9 cellular contexts compared by ENCODE assay signal in the genomic region with DNA sequence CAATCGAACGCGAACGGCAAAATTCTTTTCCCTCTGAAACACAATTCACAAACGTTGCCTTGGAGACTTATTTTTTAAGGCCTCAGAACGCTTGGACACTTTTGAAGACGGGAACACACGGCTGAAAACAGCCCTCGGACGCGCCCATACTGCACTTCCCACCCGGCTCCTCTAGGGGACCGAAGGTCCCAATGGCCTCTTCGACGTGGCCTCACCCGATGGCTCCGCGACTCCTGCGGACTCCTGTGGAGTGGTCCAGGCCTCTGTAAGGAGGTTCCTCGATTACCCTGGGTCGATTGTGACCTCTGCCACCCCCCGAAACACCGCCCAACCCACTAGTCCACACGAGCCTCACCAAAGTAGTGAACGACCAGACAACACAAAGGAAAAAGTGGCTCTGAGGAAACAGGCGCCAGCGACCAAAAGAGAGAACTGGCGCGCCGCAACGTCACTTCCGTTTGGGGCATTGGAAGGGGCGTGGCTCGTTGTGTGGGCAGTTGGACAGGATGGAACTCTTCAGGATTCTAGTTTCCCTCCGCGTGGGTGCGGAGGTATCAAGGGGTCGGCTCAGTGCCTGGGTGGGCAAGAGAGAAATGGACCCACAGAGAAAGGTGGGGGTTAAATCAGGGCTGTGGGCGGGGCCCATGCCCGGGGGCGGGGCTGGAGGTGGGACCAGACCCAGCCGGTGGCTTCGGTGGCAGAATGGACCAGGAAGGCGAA. TPM values are rescaled to one million over a fixed set of nuclear protein-coding genes. Genes with fewer than 3 reads are reported as not detected.
DNase-seq lines count a peak whose midpoint lies in the region; ATAC-seq, FAIRE-seq and TF ChIP-seq lines count a peak whose summit lies in the region.
"Had no signal": no experiment of that assay in that cellular context is flagged by ENCODE, and none has a peak within 500 bp of the region (broad histone marks: within the 10 kb centered on the region; RNA-seq: fewer than 3 reads in every experiment).

A gene (minus strand): TSS at position 434 of the 720 bp plus-strand sequence. CDS start 23,303 bp downstream, outside the sequence.

- H3K27me3 ChIP-seq in mesenchymal stem cell (ENCODE audit: control insufficient read depth in 1 of 2, insufficient read depth in 1 of 2, low read length in 2 of 2) = no peaks in the 10 kb centered on the region
- no peaks in the 10 kb centered on the region for H3K27me3 ChIP-seq in MM.1S (replicated peaks; ENCODE audit: insufficient read depth, low read length)
- peaks cover 0 to 18% (median 3%) of the 10 kb centered on the region in 3 donors for H3K27me3 ChIP-seq in stomach

- H3K9me3 ChIP-seq in mesenchymal stem cell (ENCODE audit: control insufficient read depth, low read length) (peaks cover 50% of the 10 kb centered on the region), MM.1S (replicated peaks; ENCODE audit: insufficient read depth, low read length) (no peaks in the 10 kb centered on the region), stomach (peaks cover 15 to 97% (median 85%) of the 10 kb centered on the region in 4 donors)

- no peak within 1 kb of the TSS for H3K18ac ChIP-seq in mesenchymal stem cell (ENCODE audit: low read depth in 1 of 2, low read length in 2 of 2)

- DNase-seq in EH (ENCODE audit: low read depth) = peak; percentile 4
- DNase-seq in HTR-8/SVneo (ENCODE audit: insufficient read length, low spot score) = peak; percentile 58
- peak; percentile 51 for DNase-seq in activated naive CD8-positive, alpha-beta T cell treated with anti-CD3 and anti-CD28 coated beads, Interleukin-2, amount 10 ng/mL, durations not matched to agents 7 days and 5 days
- no peak for DNase-seq in mesenchymal stem cell
- no peak for DNase-seq in MM.1S
- no peak for DNase-seq in Ammon's horn (ENCODE audit: low spot score)
- DNase-seq in stomach = no peak
- DNase-seq: activated effector memory CD4-positive, alpha-beta T cell treated with anti-CD3 and anti-CD28 coated beads, Interleukin-2, amount 50 U/mL, for 16 hours; retina had no signal

- H3K27ac ChIP-seq in mesenchymal stem cell (ENCODE audit: low read length, poor library complexity, severe bottlenecking) (no peak within 1 kb of the TSS), MM.1S (ENCODE audit: low read length) (no peak within 1 kb of the TSS), stomach (no peak within 1 kb of the TSS)

- FAIRE-seq in HTR-8/SVneo (lab: Jason Lieb, UNC) = peak; percentile 51

- no peaks in the 10 kb centered on the region for H3K79me2 ChIP-seq in MM.1S (ENCODE audit: low read length)

- H3K27ac Mint-ChIP-seq in activated naive CD8-positive, alpha-beta T cell treated with anti-CD3 and anti-CD28 coated beads, Interleukin-2, amount 10 ng/mL, durations not matched to agents 7 days and 5 days = peak within 1 kb of the TSS; percentile 78

- no peak within 1 kb of the TSS for H2BK15ac ChIP-seq in mesenchymal stem cell (ENCODE audit: low read depth, poor library complexity, severe bottlenecking)

- no peak within 1 kb of the TSS for H3K4me2 ChIP-seq in mesenchymal stem cell (ENCODE audit: low read length, poor library complexity, severe bottlenecking)
- no peak within 1 kb of the TSS for H3K4me2 ChIP-seq in MM.1S (ENCODE audit: low read depth, low read length)

- no peak for TF ChIP-seq CTCF in MM.1S (IDR thresholded peaks at IDR 0.05; ENCODE audit: low read length)
- no peak for TF ChIP-seq CTCF in stomach (IDR thresholded peaks at IDR 0.05)

- no peak for TF ChIP-seq EP300 in stomach (IDR thresholded peaks at IDR 0.05)

- H3K36me3 ChIP-seq in mesenchymal stem cell (ENCODE audit: control insufficient read depth in 1 of 2, insufficient read depth in 2 of 2, low read depth in 1 of 2, low read length in 2 of 2) (no peaks in the 10 kb centered on the region), MM.1S (replicated peaks; ENCODE audit: insufficient read depth, low read length) (no peaks in the 10 kb centered on the region), stomach (no peaks in the 10 kb centered on the region)

- peak within 1 kb of the TSS; percentile 64 for H3K9ac ChIP-seq in mesenchymal stem cell (ENCODE audit: low read length)
- no peak within 1 kb of the TSS for H3K9ac ChIP-seq in MM.1S (ENCODE audit: low read length)

- H2BK5ac ChIP-seq in mesenchymal stem cell (ENCODE audit: low read depth, low read length, poor library complexity, severe bottlenecking) = no peak within 1 kb of the TSS

- H3K4me1 Mint-ChIP-seq in activated naive CD8-positive, alpha-beta T cell treated with anti-CD3 and anti-CD28 coated beads, Interleukin-2, amount 10 ng/mL, durations not matched to agents 7 days and 5 days = peaks cover 7% of the 10 kb centered on the region

- no peak within 1 kb of the TSS for H3K14ac ChIP-seq in mesenchymal stem cell (ENCODE audit: low read length in 2 of 2)

- peak within 1 kb of the TSS; percentile 72 for H3K4me3 Mint-ChIP-seq in activated naive CD8-positive, alpha-beta T cell treated with anti-CD3 and anti-CD28 coated beads, Interleukin-2, amount 10 ng/mL, durations not matched to agents 7 days and 5 days

- WGBS in mesenchymal stem cell = 84% methylated on average over 44 of the region's 44 CpGs
- WGBS in stomach, 5 donors = 5 to 9% (median 7%) methylated on average over 43 to 44 of the region's 44 CpGs

- intact Hi-C loops in stomach (cut with DNase I; ENCODE audit: low total_unique reads) = no loop called here

- no peak for TF ChIP-seq POLR2A in stomach (IDR thresholded peaks at IDR 0.05)

- no peak within 1 kb of the TSS for H4K91ac ChIP-seq in mesenchymal stem cell (ENCODE audit: low read length)

- no peak within 1 kb of the TSS for H3K4ac ChIP-seq in mesenchymal stem cell (ENCODE audit: low read depth in 1 of 2, low read length in 2 of 2)

- H4K8ac ChIP-seq in mesenchymal stem cell (ENCODE audit: low read length) = no peak within 1 kb of the TSS

- no peaks in the 10 kb centered on the region for H3K4me1 ChIP-seq in mesenchymal stem cell (ENCODE audit: control insufficient read depth, insufficient read depth, low read depth, low read length)
- no peaks in the 10 kb centered on the region for H3K4me1 ChIP-seq in MM.1S (ENCODE audit: low read length)
- H3K4me1 ChIP-seq in stomach = no peaks in the 10 kb centered on the region

- H4K20me1 ChIP-seq in MM.1S (ENCODE audit: insufficient read depth, low read length) = no peaks in the 10 kb centered on the region

- no peaks in the 10 kb centered on the region for H3K79me1 ChIP-seq in mesenchymal stem cell (replicated peaks; ENCODE audit: low read length, poor library complexity, severe bottlenecking)

- no peaks in the 10 kb centered on the region for H3K9me2 ChIP-seq in MM.1S (replicated peaks; ENCODE audit: insufficient read depth, low read length)

- no peaks in the 10 kb centered on the region for H3F3A ChIP-seq in MM.1S (ENCODE audit: insufficient read depth, low read length)

- no peak within 1 kb of the TSS for H2AFZ ChIP-seq in mesenchymal stem cell (ENCODE audit: low read depth, low read length)
- H2AFZ ChIP-seq in MM.1S (ENCODE audit: low read length) = no peak within 1 kb of the TSS

- no peak within 1 kb of the TSS for H3K23ac ChIP-seq in mesenchymal stem cell (ENCODE audit: low read length in 2 of 2)

- H2BK120ac ChIP-seq in mesenchymal stem cell (ENCODE audit: low read depth, low read length) = no peak within 1 kb of the TSS

- peaks cover 2% of the 10 kb centered on the region for H3K36me3 Mint-ChIP-seq in activated naive CD8-positive, alpha-beta T cell treated with anti-CD3 and anti-CD28 coated beads, Interleukin-2, amount 10 ng/mL, durations not matched to agents 7 days and 5 days

- H3K4me3 ChIP-seq in mesenchymal stem cell (ENCODE audit: insufficient read depth in 1 of 2, low read depth in 1 of 2, low read length in 2 of 2) = no peak within 1 kb of the TSS
- H3K4me3 ChIP-seq in MM.1S (ENCODE audit: low read length) = no peak within 1 kb of the TSS
- H3K4me3 ChIP-seq in stomach = no peak within 1 kb of the TSS

- H3K27me3 Mint-ChIP-seq in activated naive CD8-positive, alpha-beta T cell treated with anti-CD3 and anti-CD28 coated beads, Interleukin-2, amount 10 ng/mL, durations not matched to agents 7 days and 5 days = no peaks in the 10 kb centered on the region

- POLR2A ChIA-PET in activated naive CD8-positive, alpha-beta T cell treated with anti-CD3 and anti-CD28 coated beads, Interleukin-2, amount 10 ng/mL, durations not matched to agents 7 days and 5 days (lab: Charles Lee) = no interaction called here

- H2BK12ac ChIP-seq in mesenchymal stem cell (ENCODE audit: low read length in 2 of 2) = no peak within 1 kb of the TSS

- H3K9me3 Mint-ChIP-seq in activated naive CD8-positive, alpha-beta T cell treated with anti-CD3 and anti-CD28 coated beads, Interleukin-2, amount 10 ng/mL, durations not matched to agents 7 days and 5 days = peaks cover 28% of the 10 kb centered on the region

- ATAC-seq in activated naive CD8-positive, alpha-beta T cell treated with anti-CD3 and anti-CD28 coated beads, Interleukin-2, amount 10 ng/mL, durations not matched to agents 7 days and 5 days (ENCODE audit: low read depth) = no peak

- no peak within 1 kb of the TSS for H2AK5ac ChIP-seq in mesenchymal stem cell (ENCODE audit: low read length, severe bottlenecking)

RNA-seq across cellular contexts. Expression of the gene that starts here (rescaled TPM):
- under 1 TPM; 0.33 to 0.34 TPM for total RNA-seq in activated naive CD8-positive, alpha-beta T cell treated with anti-CD3 and anti-CD28 coated beads, Interleukin-2, amount 10 ng/mL, durations not matched to agents 7 days and 5 days
- polyA plus RNA-seq in mesenchymal stem cell (2013, experiment 1 of 2) = not detected
- not detected for polyA plus RNA-seq in mesenchymal stem cell (2013, experiment 2 of 2)
- total RNA-seq in stomach = not detected
- polyA plus RNA-seq in stomach = not detected

Comparison
In these comparisons a context has a peak if more than half of its experiments do, and no peak if none do; other contexts are left out.
1. Peak in DNase-seq in activated naive CD8-positive, alpha-beta T cell treated with anti-CD3 and anti-CD28 coated beads, Interleukin-2, amount 10 ng/mL, durations not matched to agents 7 days and 5 days; RNA of the gene not detected or under 1 TPM.
2. DNase-seq: peak in EH (single experiment) and HTR-8/SVneo (single experiment); none in mesenchymal stem cell (single experiment), MM.1S (single experiment), Ammon's horn (single experiment) and stomach (single experiment).